Comparison of ENCODE assay signal across 9 cellular contexts in genomic region chr6:38715016-38715809, GRCh38. TPM values are rescaled to one million over a fixed set of nuclear protein-coding genes. Genes with fewer than 3 reads are reported as not detected.
DNase-seq lines count a peak whose midpoint lies in the region; ATAC-seq and TF ChIP-seq lines count a peak whose summit lies in the region.
"Had no signal": no experiment of that assay in that cellular context is flagged by ENCODE, and none has a peak within 500 bp of the region (broad histone marks: within the 10 kb centered on the region; RNA-seq: fewer than 3 reads in every experiment).

Gene DNAH8, plus strand, starts transcription at chr6:38715311. Its CDS starts 7,499 bp downstream, at chr6:38722810.

- peaks cover 25% of the 10 kb centered on the region for H3K27me3 Mint-ChIP-seq in activated CD4-positive, alpha-beta T cell treated with anti-CD3 and anti-CD28 coated beads for 36 hours
- peaks cover 22% of the 10 kb centered on the region for H3K27me3 Mint-ChIP-seq in activated naive CD8-positive, alpha-beta T cell

- CTCF ChIA-PET in activated CD4-positive, alpha-beta T cell treated with anti-CD3 and anti-CD28 coated beads for 36 hours (lab: Charles Lee) = interaction anchor here (0.7 kb wide), 1 partner anchor 125 kb away, joined by 3 read pairs; no protein-coding TSS in a partner anchor

- H3K9me3 Mint-ChIP-seq in activated CD4-positive, alpha-beta T cell treated with anti-CD3 and anti-CD28 coated beads for 36 hours (ENCODE audit: low read depth) = no peaks in the 10 kb centered on the region
- H3K9me3 Mint-ChIP-seq in activated naive CD8-positive, alpha-beta T cell (ENCODE audit: low read depth) = peaks cover under 1% of the 10 kb centered on the region

- WGBS in stomach, 5 donors = 9 to 28% (median 13%) methylated on average over 25 to 47 of the region's 47 CpGs

- peak within 1 kb of the TSS; percentile 32 to 43 (median 35) for H3K4me3 ChIP-seq in stomach

- POLR2A ChIA-PET in activated CD4-positive, alpha-beta T cell treated with anti-CD3 and anti-CD28 coated beads for 36 hours (lab: Charles Lee) = interaction anchor here (2.0 kb wide), 1 partner anchor 12 kb away, joined by 5 read pairs; the partner anchor contains the start of gene GLO1

- no peak for TF ChIP-seq CTCF in stomach (IDR thresholded peaks at IDR 0.05)

- no peaks in the 10 kb centered on the region for H3K36me3 ChIP-seq in stomach

- peak; percentile 51 for DNase-seq in activated CD4-positive, alpha-beta T cell treated with anti-CD3 and anti-CD28 coated beads for 36 hours
- DNase-seq in activated CD4-positive, alpha-beta T cell treated with anti-CD3 and anti-CD28 coated beads for 1 hour = no peak
- DNase-seq in iPS-NIHi11 (ENCODE audit: low spot score) (peak; percentile 39), stomach (no peak), nucleus accumbens (lab: John Stamatoyannopoulos, UW) (no peak)
- DNase-seq: amniotic stem cell had no signal

- no peak for TF ChIP-seq POLR2A in stomach (IDR thresholded peaks at IDR 0.05)

- H3K4me1 Mint-ChIP-seq in activated CD4-positive, alpha-beta T cell treated with anti-CD3 and anti-CD28 coated beads for 36 hours = peaks cover 22% of the 10 kb centered on the region
- peaks cover 20% of the 10 kb centered on the region for H3K4me1 Mint-ChIP-seq in activated naive CD8-positive, alpha-beta T cell (ENCODE audit: low read depth)

- TF ChIP-seq EP300 in stomach (IDR thresholded peaks at IDR 0.05) = no peak

- intact Hi-C loops in activated CD4-positive, alpha-beta T cell treated with anti-CD3 and anti-CD28 coated beads for 36 hours (cut with DNase I, micrococcal nuclease) = loop anchor here (2.0 kb wide), 2 partner anchors 16 to 42 kb away; no protein-coding TSS in a partner anchor
- intact Hi-C loops in stomach (cut with DNase I; ENCODE audit: low total_unique reads) = no loop called here

- peak within 1 kb of the TSS; percentile 45 for H3K27ac Mint-ChIP-seq in activated CD4-positive, alpha-beta T cell treated with anti-CD3 and anti-CD28 coated beads for 36 hours
- peak within 1 kb of the TSS; percentile 74 for H3K27ac Mint-ChIP-seq in activated naive CD8-positive, alpha-beta T cell

- peak; percentile 78 for ATAC-seq in activated CD4-positive, alpha-beta T cell treated with anti-CD3 and anti-CD28 coated beads for 36 hours
- ATAC-seq in HG02870 (IDR thresholded peaks at IDR 0.05; ENCODE audit: unreplicated experiment) (no peak), HG03442 (IDR thresholded peaks at IDR 0.05; ENCODE audit: unreplicated experiment) (no peak)

- H3K36me3 Mint-ChIP-seq in activated CD4-positive, alpha-beta T cell treated with anti-CD3 and anti-CD28 coated beads for 36 hours (ENCODE audit: low read depth) = no peaks in the 10 kb centered on the region
- no peaks in the 10 kb centered on the region for H3K36me3 Mint-ChIP-seq in activated naive CD8-positive, alpha-beta T cell

- H3K4me3 Mint-ChIP-seq in activated CD4-positive, alpha-beta T cell treated with anti-CD3 and anti-CD28 coated beads for 36 hours = peak within 1 kb of the TSS; percentile 40
- H3K4me3 Mint-ChIP-seq in activated naive CD8-positive, alpha-beta T cell = peak within 1 kb of the TSS; percentile 73

- H3K9me3 ChIP-seq in stomach = no peaks in the 10 kb centered on the region

- peaks cover 12 to 61% (median 23%) of the 10 kb centered on the region in 3 donors for H3K27me3 ChIP-seq in stomach

- peak within 1 kb of the TSS in 2 of 5 donors; percentile 11 to 37 for H3K27ac ChIP-seq in stomach

- H3K4me1 ChIP-seq in stomach = peaks cover 0 to 15% (median 7%) of the 10 kb centered on the region in 4 donors

RNA-seq across cellular contexts. Expression of gene DNAH8, which starts in this region (rescaled TPM):
- under 1 TPM in 1 of 2 experiments, not detected in 1; 0.02 TPM for total RNA-seq in activated CD4-positive, alpha-beta T cell treated with anti-CD3 and anti-CD28 coated beads for 36 hours
- total RNA-seq in stomach = under 1 TPM in 1 of 5 donors, not detected in 4; 0.18 TPM
- under 1 TPM in 1 of 3 donors, not detected in 2; under 0.01 TPM for polyA plus RNA-seq in stomach

Comparison
In these comparisons a context has a peak if more than half of its experiments do, and no peak if none do; other contexts are left out.
1. Peak in DNase-seq and ATAC-seq in activated CD4-positive, alpha-beta T cell treated with anti-CD3 and anti-CD28 coated beads for 36 hours; RNA of the gene not detected or under 1 TPM.